In the genomic region with DNA sequence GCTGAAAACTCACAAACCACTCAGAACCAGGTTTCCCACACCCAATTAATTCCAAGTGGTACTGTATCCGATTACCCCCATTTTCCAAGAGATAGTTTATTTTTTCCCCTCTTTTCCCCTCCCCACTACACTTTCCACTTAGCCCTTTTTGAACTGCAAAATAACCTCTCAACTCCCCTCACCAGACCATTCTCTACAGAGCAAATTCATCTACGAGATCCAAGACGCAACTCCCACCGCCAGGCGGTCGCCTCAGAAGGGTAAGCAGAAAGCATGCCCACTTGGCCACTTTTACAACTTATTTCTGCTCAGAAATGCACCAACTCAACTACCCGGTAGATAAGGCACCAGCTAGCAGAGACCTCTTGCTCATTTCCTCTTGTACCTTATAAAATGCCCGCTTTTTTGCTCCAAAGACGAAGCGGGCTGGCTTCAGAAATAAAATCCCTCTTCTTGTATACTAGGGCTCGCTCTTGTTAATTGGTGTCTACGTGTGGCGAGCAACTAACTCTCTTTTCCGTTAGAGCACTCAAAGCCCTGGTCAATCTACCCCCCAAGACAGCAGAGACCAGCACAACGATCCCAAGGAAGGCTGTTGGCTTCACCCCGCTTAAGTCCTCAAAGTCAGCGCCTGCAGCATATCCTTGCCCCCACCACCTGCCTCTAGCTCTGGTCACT, we compare ENCODE assay signal across 8 cellular contexts. TPM values are rescaled to one million over a fixed set of nuclear protein-coding genes. Genes with fewer than 3 reads are reported as not detected.
DNase-seq lines count a peak whose midpoint lies in the region; ATAC-seq and TF ChIP-seq lines count a peak whose summit lies in the region.

No MANE protein-coding gene starts in this region.

- no peaks in the 10 kb centered on the region for H3K9me3 Mint-ChIP-seq in activated CD4-positive, alpha-beta T cell treated with anti-CD3 and anti-CD28 coated beads, Interleukin-2, amount 10 ng/mL, durations not matched to agents 24 days and 14 days
- no peaks in the 10 kb centered on the region for H3K9me3 Mint-ChIP-seq in nephron
- no peaks in the 10 kb centered on the region for H3K9me3 Mint-ChIP-seq in type B pancreatic cell

- H3K36me3 Mint-ChIP-seq in activated CD4-positive, alpha-beta T cell treated with anti-CD3 and anti-CD28 coated beads, Interleukin-2, amount 10 ng/mL, durations not matched to agents 24 days and 14 days (ENCODE audit: low read depth) = peaks cover 20% of the 10 kb centered on the region
- H3K36me3 Mint-ChIP-seq in nephron (ENCODE audit: low read depth) = peaks cover 4% of the 10 kb centered on the region
- H3K36me3 Mint-ChIP-seq in type B pancreatic cell = no peaks in the 10 kb centered on the region

- H3K4me1 Mint-ChIP-seq in activated CD4-positive, alpha-beta T cell treated with anti-CD3 and anti-CD28 coated beads, Interleukin-2, amount 10 ng/mL, durations not matched to agents 24 days and 14 days = peaks cover 14% of the 10 kb centered on the region
- H3K4me1 Mint-ChIP-seq in nephron = peaks cover 23% of the 10 kb centered on the region
- H3K4me1 Mint-ChIP-seq in type B pancreatic cell (ENCODE audit: unreplicated experiment) = peaks cover 15% of the 10 kb centered on the region

- no peaks in the 10 kb centered on the region for H3K27me3 Mint-ChIP-seq in activated CD4-positive, alpha-beta T cell treated with anti-CD3 and anti-CD28 coated beads, Interleukin-2, amount 10 ng/mL, durations not matched to agents 24 days and 14 days
- H3K27me3 Mint-ChIP-seq in nephron (ENCODE audit: low read depth) (no peaks in the 10 kb centered on the region), type B pancreatic cell (no peaks in the 10 kb centered on the region)

- DNase-seq in COR-L47 (lab: John Stamatoyannopoulos, UW) (peak; percentile 4), LNCaP clone FGC (ENCODE audit: low read depth) (no peak), epithelial cell of prostate (ENCODE audit: low read depth, low spot score) (no peak), type B pancreatic cell (ENCODE audit: extremely low spot score, unreplicated experiment) (no peak), RKO (ENCODE audit: low spot score) (no peak)
- DNase-seq in activated CD4-positive, alpha-beta T cell treated with anti-CD3 and anti-CD28 coated beads, Interleukin-2, amount 10 ng/mL, durations not matched to agents 24 days and 14 days = peak; percentile 82

- peak; percentile 1 for ATAC-seq in GM21390 (IDR thresholded peaks at IDR 0.05; ENCODE audit: unreplicated experiment)

- intact Hi-C loops in activated CD4-positive, alpha-beta T cell treated with anti-CD3 and anti-CD28 coated beads, Interleukin-2, amount 10 ng/mL, durations not matched to agents 24 days and 14 days (cut with micrococcal nuclease) = loop anchor here (1.0 to 5.0 kb wide), 11 partner anchors 51 to 825 kb away; a partner anchor contains a TSS

- no peak overlapping the region for H3K4me3 Mint-ChIP-seq in activated CD4-positive, alpha-beta T cell treated with anti-CD3 and anti-CD28 coated beads, Interleukin-2, amount 10 ng/mL, durations not matched to agents 24 days and 14 days
- H3K4me3 Mint-ChIP-seq in nephron (no peak overlapping the region), type B pancreatic cell (no peak overlapping the region)

- TF ChIP-seq CTCF in LNCaP clone FGC (IDR thresholded peaks at IDR 0.05; ENCODE audit: control insufficient read depth, extremely low read depth, insufficient read depth) = 0 out of 2 replicates have a peak, but pooled peaks have one; percentile 6
- TF ChIP-seq CTCF in nephron (IDR thresholded peaks at IDR 0.05; ENCODE audit: unreplicated experiment in 3 of 3) = peak in 2 of 3 experiments; percentile 10 to 32
- TF ChIP-seq CTCF in type B pancreatic cell (conservative IDR thresholded peaks at IDR 0.05) = peak; percentile 71

- H3K4me3 ChIP-seq in LNCaP clone FGC (ENCODE audit: low read depth, low read length) = peak overlapping the region; percentile 87

- no peak overlapping the region for H3K27ac Mint-ChIP-seq in activated CD4-positive, alpha-beta T cell treated with anti-CD3 and anti-CD28 coated beads, Interleukin-2, amount 10 ng/mL, durations not matched to agents 24 days and 14 days
- no peak overlapping the region for H3K27ac Mint-ChIP-seq in nephron
- no peak overlapping the region for H3K27ac Mint-ChIP-seq in type B pancreatic cell

- peak overlapping the region; percentile 96 for H3K27ac ChIP-seq in epithelial cell of prostate

RNA-seq across cellular contexts. Expression of a gene that starts 0.9 kb away (rescaled TPM):
- total RNA-seq in activated CD4-positive, alpha-beta T cell treated with anti-CD3 and anti-CD28 coated beads, Interleukin-2, amount 10 ng/mL, durations not matched to agents 24 days and 14 days = 73.6 and 73.8 TPM in 2 replicates
- 48.3 and 52.4 TPM in 2 replicates for total RNA-seq in type B pancreatic cell (ENCODE audit: low replicate concordance)

Comparison
In these comparisons a context has a peak if more than half of its experiments do, and no peak if none do; other contexts are left out.
1. DNase-seq: peak in COR-L47 (single experiment) and activated CD4-positive, alpha-beta T cell treated with anti-CD3 and anti-CD28 coated beads, Interleukin-2, amount 10 ng/mL, durations not matched to agents 24 days and 14 days (single experiment); none in LNCaP clone FGC (single experiment), epithelial cell of prostate (single experiment), type B pancreatic cell (single experiment) and RKO (single experiment).
2. CTCF ChIP-seq: peak in every context shown above with its lines; median percentile 71 in type B pancreatic cell; 21 in nephron; 6 in LNCaP clone FGC.